In the genomic region with DNA sequence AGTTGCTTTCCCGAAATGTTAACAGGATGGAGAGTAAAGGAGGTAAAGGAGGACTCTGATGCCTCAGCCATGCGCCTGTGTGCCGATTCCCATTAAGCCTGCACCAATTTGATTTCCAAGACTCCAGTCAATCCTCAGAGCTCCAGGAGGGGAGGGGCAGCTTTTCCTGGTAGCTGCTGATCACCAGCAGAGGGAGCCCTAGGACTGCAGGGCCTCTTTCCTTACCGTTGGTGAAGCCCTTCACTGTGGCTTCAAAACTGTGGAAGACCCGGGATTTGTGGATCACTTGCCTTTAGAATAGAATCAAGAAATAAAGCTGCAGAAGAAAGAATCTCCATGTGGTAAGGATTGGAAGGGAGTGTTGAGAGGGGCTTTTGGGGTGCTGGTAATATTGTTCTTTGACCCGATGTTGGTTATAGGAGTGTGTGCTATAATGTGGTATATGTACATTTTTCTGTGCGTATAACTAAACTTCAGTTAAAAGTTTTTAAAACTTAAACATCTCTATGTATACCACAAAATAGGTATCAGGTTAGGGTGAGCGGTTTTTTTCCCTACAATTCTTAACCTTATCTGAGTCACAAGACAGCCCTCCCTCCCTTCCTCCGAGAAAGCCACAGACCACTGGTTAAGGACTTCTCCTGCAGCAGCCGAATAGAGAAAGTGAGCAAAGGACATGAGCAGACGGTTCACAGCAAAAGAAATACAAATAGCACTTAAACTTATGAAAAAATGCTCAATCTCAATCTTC, we compare ENCODE assay signal across 8 cellular contexts. TPM values are rescaled to one million over a fixed set of nuclear protein-coding genes. Genes with fewer than 3 reads are reported as not detected.
DNase-seq lines count a peak whose midpoint lies in the region; ATAC-seq, FAIRE-seq and TF ChIP-seq lines count a peak whose summit lies in the region.

No MANE protein-coding gene starts in this region.

- H3K4me3 ChIP-seq in AG04449 (ENCODE audit: low read depth, low read length): no peak overlapping the region
- H3K4me3 ChIP-seq in coronary artery: no peak overlapping the region
- H3K4me3 ChIP-seq in right lobe of liver: no peak overlapping the region

- no peaks in the 10 kb centered on the region for H3K27me3 Mint-ChIP-seq in activated CD4-positive, alpha-beta T cell treated with anti-CD3 and anti-CD28 coated beads for 36 hours

- POLR2A ChIA-PET in AG04449 (lab: Yijun Ruan, JAX): interaction anchor here (1.1 kb wide), 1 partner anchor 94 kb away, joined by 5 read pairs; the partner anchor contains the start of gene FITM2
- POLR2A ChIA-PET in activated CD4-positive, alpha-beta T cell treated with anti-CD3 and anti-CD28 coated beads for 36 hours (lab: Charles Lee): interaction anchor here (0.6 to 2.0 kb wide), 3 partner anchors 21 to 94 kb away, joined by 3 to 11 read pairs (median 9); partner anchors contain the start of gene FITM2

- no peak overlapping the region for H3K27ac ChIP-seq in coronary artery
- H3K27ac ChIP-seq in right lobe of liver: no peak overlapping the region

- CTCF ChIA-PET in AG04449 (lab: Yijun Ruan, JAX): interaction anchor here (0.6 to 12.4 kb wide), 49 partner anchors 8 to 464 kb away, joined by 3 to 452 read pairs (median 4); partner anchors contain the start of genes FITM2 and TTPAL
- CTCF ChIA-PET in activated CD4-positive, alpha-beta T cell treated with anti-CD3 and anti-CD28 coated beads for 36 hours (lab: Charles Lee): interaction anchor here (0.6 to 10.4 kb wide), 44 partner anchors 7 to 650 kb away, joined by 3 to 346 read pairs (median 4); partner anchors contain the start of genes FITM2, GDAP1L1 and OSER1

- H3K9me3 Mint-ChIP-seq in activated CD4-positive, alpha-beta T cell treated with anti-CD3 and anti-CD28 coated beads for 36 hours (ENCODE audit: low read depth): no peaks in the 10 kb centered on the region

- peak; percentile 53 for FAIRE-seq in GM19239 (lab: Jason Lieb, UNC)

- intact Hi-C loops in activated CD4-positive, alpha-beta T cell treated with anti-CD3 and anti-CD28 coated beads for 36 hours (cut with DNase I, micrococcal nuclease): loop anchor here (1.0 to 10.0 kb wide), 6 partner anchors 94 to 667 kb away; partner anchors contain the start of genes FITM2 (in 2 of the 2), TTPAL (in 1 of the 2) and YWHAB (in 1 of the 2)
- intact Hi-C loops in right lobe of liver (cut with DNase I): loop anchor here (5.0 to 10.0 kb wide), 2 partner anchors 95 to 267 kb away; partner anchors contain the start of gene FITM2 (in 1 of the 2)

- peak overlapping the region; percentile 83 for H3K27ac Mint-ChIP-seq in activated CD4-positive, alpha-beta T cell treated with anti-CD3 and anti-CD28 coated beads for 36 hours

- peaks cover 50% of the 10 kb centered on the region for H3K4me1 Mint-ChIP-seq in activated CD4-positive, alpha-beta T cell treated with anti-CD3 and anti-CD28 coated beads for 36 hours

- H3K9me3 ChIP-seq in right lobe of liver: no peaks in the 10 kb centered on the region

- H3K36me3 ChIP-seq in right lobe of liver: peaks cover 0 to 6% (median 0%) of the 10 kb centered on the region in 4 donors

- TF ChIP-seq CTCF in AG04449 (IDR thresholded peaks at IDR 0.05; ENCODE audit: insufficient read depth, low read length, missing control alignments) (peak; percentile 85), coronary artery (IDR thresholded peaks at IDR 0.05) (peak; percentile 35), right lobe of liver (IDR thresholded peaks at IDR 0.05) (peak; percentile 90 to 95 (median 94))

- peaks cover 0 to 10% (median 4%) of the 10 kb centered on the region in 4 donors for H3K4me1 ChIP-seq in right lobe of liver

- peaks cover 5% of the 10 kb centered on the region for H3K36me3 Mint-ChIP-seq in activated CD4-positive, alpha-beta T cell treated with anti-CD3 and anti-CD28 coated beads for 36 hours (ENCODE audit: low read depth)

- ATAC-seq in activated CD4-positive, alpha-beta T cell treated with anti-CD3 and anti-CD28 coated beads for 36 hours: peak; percentile 46
- ATAC-seq in right lobe of liver (peak; percentile 92 to 94 (median 92)), HG03565 (IDR thresholded peaks at IDR 0.05; ENCODE audit: unreplicated experiment) (no peak)

- H3K27me3 ChIP-seq in right lobe of liver: no peaks in the 10 kb centered on the region

- WGBS in right lobe of liver (ENCODE audit: insufficient coverage, low coverage, low lambda C conversion rate, missing lambda C conversion rate): 21% methylated on average over 11 of the region's 11 CpGs

- no peak for DNase-seq in AG04449 (ENCODE audit: low read depth, low spot score)
- DNase-seq in GM19239 (ENCODE audit: insufficient read length, low spot score): no peak
- DNase-seq in NCI-H345 treated with DMSO at 0.1 percent for 48 hours (lab: John Stamatoyannopoulos, UW; ENCODE audit: unreplicated experiment): peak; percentile 55
- peak; percentile 82 for DNase-seq in activated CD4-positive, alpha-beta T cell treated with anti-CD3 and anti-CD28 coated beads for 36 hours
- no peak for DNase-seq in coronary artery (ENCODE audit: low spot score)
- peak; percentile 73 to 82 (median 74) for DNase-seq in right lobe of liver
- DNase-seq in stimulated activated CD8-positive, alpha-beta memory T cell treated with anti-CD3 and anti-CD28 coated beads, Interleukin-12 subunit alpha, Interleukin-12 subunit beta, amount 100 ng/mL, for 1 hour (ENCODE audit: low read depth): peak; percentile 54

- TF ChIP-seq POLR2A in right lobe of liver (IDR thresholded peaks at IDR 0.05): no peak

- H3K4me3 Mint-ChIP-seq in activated CD4-positive, alpha-beta T cell treated with anti-CD3 and anti-CD28 coated beads for 36 hours: peak overlapping the region; percentile 65

RNA-seq across cellular contexts. Expression of gene OSER1, which starts 6.9 kb away (rescaled TPM):
- total RNA-seq in activated CD4-positive, alpha-beta T cell treated with anti-CD3 and anti-CD28 coated beads for 36 hours: 10 to 100 TPM; 19.9 to 22.5 TPM
- 10 to 100 TPM; 13.0 to 20.4 (median 17.3) TPM for total RNA-seq in right lobe of liver

RNA-seq across cellular contexts. Expression of gene GDAP1L1, which starts 29.6 kb away (rescaled TPM):
- total RNA-seq in activated CD4-positive, alpha-beta T cell treated with anti-CD3 and anti-CD28 coated beads for 36 hours: under 1 TPM; 0.74 to 0.89 TPM
- not detected for total RNA-seq in right lobe of liver

RNA-seq across cellular contexts. Expression of gene JPH2, which starts 30.5 kb away (rescaled TPM):
- total RNA-seq in activated CD4-positive, alpha-beta T cell treated with anti-CD3 and anti-CD28 coated beads for 36 hours: under 1 TPM; 0.07 TPM
- total RNA-seq in right lobe of liver: under 1 TPM in 5 of 6 experiments, not detected in 1; 0.09 to 0.31 (median 0.10) TPM

Comparison
In these comparisons a context has a peak if more than half of its experiments do, and no peak if none do; other contexts are left out.
1. DNase-seq: peak in NCI-H345 treated with DMSO at 0.1 percent for 48 hours (single experiment), activated CD4-positive, alpha-beta T cell treated with anti-CD3 and anti-CD28 coated beads for 36 hours (single experiment), right lobe of liver (3 of 3) and stimulated activated CD8-positive, alpha-beta memory T cell treated with anti-CD3 and anti-CD28 coated beads, Interleukin-12 subunit alpha, Interleukin-12 subunit beta, amount 100 ng/mL, for 1 hour (single experiment); none in AG04449 (single experiment), GM19239 (single experiment) and coronary artery (single experiment).
2. CTCF ChIP-seq: peak in every context shown above with its lines; median percentile 94 in right lobe of liver; 85 in AG04449; 35 in coronary artery.